Comparison of ENCODE assay signal across 8 cellular contexts in the genomic region with DNA sequence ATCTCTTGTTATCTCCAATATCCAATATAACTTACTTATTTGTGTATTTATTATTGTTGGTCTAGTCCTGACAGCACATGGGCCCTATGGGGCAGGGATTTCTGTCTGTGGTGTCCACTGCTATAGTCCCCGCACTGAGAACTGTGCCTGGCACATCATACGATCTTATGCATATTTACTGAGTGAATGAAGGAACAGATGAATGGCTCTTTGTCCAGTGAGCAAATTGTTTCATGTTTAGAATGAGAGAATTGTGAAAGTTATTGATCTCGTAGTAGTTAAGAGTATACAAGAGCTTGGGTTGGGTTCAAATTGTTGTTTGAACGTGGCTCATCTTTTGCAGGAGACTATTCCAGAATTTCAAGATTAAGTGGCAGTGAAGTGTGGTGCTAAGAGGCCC.
"Had no signal": no experiment of that assay in that cellular context is flagged by ENCODE, and none has a peak within 500 bp of the region (broad histone marks: within the 10 kb centered on the region; RNA-seq: fewer than 3 reads in every experiment).

No MANE protein-coding gene starts in this region.

- H3K4me2 ChIP-seq: GM23338 had no signal

- H3K27ac Mint-ChIP-seq: HFFc6 had no signal

- FAIRE-seq: K562 had no signal

- H3K9me3 ChIP-seq: HAP-1 had no signal

- H3K36me3 ChIP-seq: HAP-1 had no signal

- H3K4me3 ChIP-seq: GM23338, HAP-1, K562 had no signal

- DNase-seq: H7, HFFc6, IMR-90, KG1 had no signal

- H3K9me3 Mint-ChIP-seq: GM23338, HFFc6 had no signal

- H3K4me1 ChIP-seq: HAP-1 had no signal

- H3K4me3 Mint-ChIP-seq: GM23338, HFFc6 had no signal

- H3K27ac ChIP-seq: HL-60 had no signal
